ENCODE assay signal across 9 cellular contexts in the genomic region with DNA sequence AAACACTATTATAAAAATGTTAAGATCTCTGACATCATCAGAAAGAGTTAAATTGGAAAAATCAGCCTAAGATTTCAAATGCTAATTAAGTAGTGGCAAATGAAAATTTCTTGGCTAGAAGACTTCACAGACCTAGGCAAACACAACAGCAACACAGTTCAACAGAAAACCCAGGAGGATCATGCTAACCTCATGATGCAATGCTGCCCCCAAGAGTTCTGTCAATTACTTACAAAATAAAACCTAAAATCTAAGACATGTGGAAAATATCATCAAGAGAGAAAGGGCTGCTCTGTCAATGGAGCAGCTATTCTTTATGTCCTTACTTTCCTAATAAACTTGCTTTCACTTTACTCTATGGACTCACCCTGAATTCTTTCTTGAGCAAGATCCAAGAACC. TPM values are rescaled to one million over a fixed set of nuclear protein-coding genes. Genes with fewer than 3 reads are reported as not detected.
A peak's percentile ranks its signal among the peaks of the same experiment; 100 is the strongest.
DNase-seq lines count a peak whose midpoint lies in the region; ATAC-seq, FAIRE-seq and TF ChIP-seq lines count a peak whose summit lies in the region.
"Had no signal": no experiment of that assay in that cellular context is flagged by ENCODE, and none has a peak within 500 bp of the region (broad histone marks: within the 10 kb centered on the region; RNA-seq: fewer than 3 reads in every experiment).

No MANE protein-coding gene starts in this region.

- TF ChIP-seq POLR2A in GM12892 (IDR thresholded peaks at IDR 0.05; ENCODE audit: low read depth, low read length): no peak

- no peaks in the 10 kb centered on the region for H3K27me3 Mint-ChIP-seq in chondrocyte (ENCODE audit: low read depth)

- FAIRE-seq in GM12892 (lab: Jason Lieb, UNC): no peak

- H3K27ac Mint-ChIP-seq in chondrocyte (ENCODE audit: unreplicated experiment): peak overlapping the region; percentile 52

- H3K36me3 Mint-ChIP-seq in chondrocyte (ENCODE audit: low read depth): peaks cover 7% of the 10 kb centered on the region

- H3K4me1 Mint-ChIP-seq in chondrocyte (ENCODE audit: low read depth): peaks cover 20% of the 10 kb centered on the region

- peak; percentile 85 for TF ChIP-seq CTCF in chondrocyte (IDR thresholded peaks at IDR 0.05)

- ATAC-seq in HG03565 (IDR thresholded peaks at IDR 0.05; ENCODE audit: unreplicated experiment): no peak
- no peak for ATAC-seq in HG03520 (IDR thresholded peaks at IDR 0.05; ENCODE audit: unreplicated experiment)

- H3K4me3 Mint-ChIP-seq in chondrocyte (ENCODE audit: unreplicated experiment): no peak overlapping the region

- peak; percentile 75 for DNase-seq in Ammon's horn (ENCODE audit: low spot score)
- peak; percentile 19 for DNase-seq in GM12892 (ENCODE audit: insufficient read length)
- peak; percentile 67 for DNase-seq in OCI-M1 (lab: John Stamatoyannopoulos, UW)
- no peak for DNase-seq in chondrocyte (ENCODE audit: low spot score)
- peak; percentile 49 for DNase-seq in myocyte (ENCODE audit: low read depth)
- no peak for DNase-seq in NCI-H1048 (lab: John Stamatoyannopoulos, UW)

- H3K9me3 Mint-ChIP-seq in chondrocyte (ENCODE audit: low read depth): no peaks in the 10 kb centered on the region

RNA-seq across cellular contexts. Expression of a gene that starts 21.0 kb away (rescaled TPM):
- not detected for polyA plus RNA-seq in GM12892 (2012; ENCODE audit: missing spikeins)
- total RNA-seq in chondrocyte (not detected in 3 replicates), myocyte (not detected in 2 replicates)
- polyA plus RNA-seq in myocyte (2012): not detected
- total RNA-seq: thoracic aorta had no signal

RNA-seq across cellular contexts. Expression of a gene that starts 41.5 kb away (rescaled TPM):
- polyA plus RNA-seq in GM12892 (2012; ENCODE audit: missing spikeins): 11.4 TPM
- total RNA-seq in chondrocyte (25.3 to 29.7 TPM (median 26.1 TPM) in 3 replicates), myocyte (4.8 and 5.7 TPM in 2 replicates)
- polyA plus RNA-seq in myocyte (2012): 3.3 TPM

RNA-seq across cellular contexts. Expression of a gene that starts 48.4 kb away (rescaled TPM):
- polyA plus RNA-seq in GM12892 (2012; ENCODE audit: missing spikeins): 17.4 TPM
- total RNA-seq in chondrocyte: 52.8 to 53.4 TPM (median 53.3 TPM) in 3 replicates
- total RNA-seq in myocyte: 15.6 and 18.5 TPM in 2 replicates
- polyA plus RNA-seq in myocyte (2012): 9.1 TPM

Comparison
In these comparisons a context has a peak if more than half of its experiments do, and no peak if none do; other contexts are left out.
1. DNase-seq: peak in Ammon's horn (single experiment), GM12892 (single experiment), OCI-M1 (single experiment) and myocyte (single experiment); none in chondrocyte (single experiment) and NCI-H1048 (single experiment).